21 cellular contexts compared by ENCODE assay signal in genomic region chr19:58307736-58308135, GRCh38.
"Had no signal": no experiment of that assay in that cellular context is flagged by ENCODE, and none has a peak within 500 bp of the region (broad histone marks: within the 10 kb centered on the region; RNA-seq: fewer than 3 reads in every experiment).

No MANE protein-coding gene starts in this region.

- H3K9ac ChIP-seq: SK-N-SH had no signal

- H3K27me3 ChIP-seq: adrenal gland, esophagus muscularis mucosa, gastroesophageal sphincter, heart left ventricle, right atrium auricular region, stomach, testis, upper lobe of left lung had no signal

- H3K4me3 Mint-ChIP-seq: activated CD4-positive, alpha-beta memory T cell treated with anti-CD3 and anti-CD28 coated beads for 36 hours; dendritic cell treated with granulocyte-macrophage colony-stimulating factor and Interleukin-4, amounts not matched to agents 40 ng/mL and 50 ng/mL, for 4 days had no signal

- H3K9me3 Mint-ChIP-seq: activated CD4-positive, alpha-beta memory T cell treated with anti-CD3 and anti-CD28 coated beads for 36 hours; mesothelial cell of epicardium; WTC11 had no signal

- H3K27me3 Mint-ChIP-seq: activated CD4-positive, alpha-beta memory T cell treated with anti-CD3 and anti-CD28 coated beads for 36 hours; dendritic cell treated with granulocyte-macrophage colony-stimulating factor and Interleukin-4, amounts not matched to agents 40 ng/mL and 50 ng/mL, for 4 days had no signal

- H3K27ac Mint-ChIP-seq: activated CD4-positive, alpha-beta memory T cell treated with anti-CD3 and anti-CD28 coated beads for 36 hours; activated T-helper 2 cell treated with anti-CD3 and anti-CD28 coated beads, Interferon-gamma antibody, Interleukin-2, Interleukin-4, amounts not matched to agents 10 μg/mL and 5 μg/mL and 100 μg/mL, durations not matched to agents 14 hours and 24 hours and 36 hours; dendritic cell treated with granulocyte-macrophage colony-stimulating factor and Interleukin-4, amounts not matched to agents 40 ng/mL and 50 ng/mL, for 4 days; mesothelial cell of epicardium; WTC11 had no signal

- H3K4me3 ChIP-seq: adrenal gland, esophagus muscularis mucosa, gastroesophageal sphincter, heart left ventricle, lung, prostate gland, right atrium auricular region, stomach, testis, upper lobe of left lung had no signal

- H3K4me1 ChIP-seq: prostate gland had no signal

- H3K27ac ChIP-seq: adrenal gland, esophagus muscularis mucosa, gastroesophageal sphincter, heart left ventricle, prostate gland, right atrium auricular region, stomach, testis, upper lobe of left lung had no signal

- H3K9me3 ChIP-seq: adrenal gland, esophagus muscularis mucosa, gastroesophageal sphincter, heart left ventricle, prostate gland, right atrium auricular region, SK-N-SH, stomach, testis, upper lobe of left lung had no signal

- DNase-seq: activated CD4-positive, alpha-beta memory T cell treated with anti-CD3 and anti-CD28 coated beads for 36 hours; activated CD4-positive, alpha-beta T cell treated with anti-CD3 and anti-CD28 coated beads for 4 hours; activated naive CD4-positive, alpha-beta T cell treated with Interleukin-2 at 50 U/mL for 16 hours; adrenal gland; effector memory CD4-positive, alpha-beta T cell; heart left ventricle; kidney; SK-N-SH; stimulated activated CD4-positive, alpha-beta T cell treated with anti-CD3 and anti-CD28 coated beads, Interleukin-2, amount 100 ng/mL, for 48 hours; stomach; testis; upper lobe of left lung had no signal

- H3K4me2 ChIP-seq: SK-N-SH had no signal
